Comparison of ENCODE assay signal across 8 cellular contexts in the genomic region with DNA sequence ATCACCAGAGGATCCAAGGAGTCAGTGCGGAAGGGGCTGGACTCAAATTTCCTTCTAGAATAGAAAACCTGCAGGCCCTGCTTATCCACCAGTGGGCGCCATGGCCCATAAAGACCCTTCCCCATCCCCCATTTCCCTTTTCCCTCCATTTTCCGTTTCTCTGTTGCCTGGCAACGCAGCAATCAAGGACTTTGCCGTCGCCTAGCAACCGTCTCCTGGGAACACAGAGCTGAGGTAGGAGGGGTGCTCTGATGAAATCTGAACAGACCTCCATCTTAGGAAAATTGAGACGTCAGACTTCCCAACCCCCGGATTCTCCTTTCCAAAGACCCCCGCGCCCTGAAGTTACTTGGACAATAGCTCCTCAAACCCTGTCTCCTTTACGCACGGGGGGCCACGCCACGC. TPM values are rescaled to one million over a fixed set of nuclear protein-coding genes. Genes with fewer than 3 reads are reported as not detected.
DNase-seq lines count a peak whose midpoint lies in the region; ATAC-seq and TF ChIP-seq lines count a peak whose summit lies in the region.

No MANE protein-coding gene starts in this region.

- DNase-seq in DMS79 treated with DMSO at 0.1 percent for 48 hours (lab: John Stamatoyannopoulos, UW) (peak; percentile 99), HL-60 (ENCODE audit: low read depth in 1 of 2, low spot score in 1 of 2) (peak in 1 of 2 experiments; percentile 27), NCI-H748 treated with DMSO at 0.1 percent for 48 hours (lab: John Stamatoyannopoulos, UW) (peak; percentile 99), head of caudate nucleus (peak; percentile 68 to 96 (median 85)), omental fat pad (ENCODE audit: low spot score) (peak; percentile 51)

- no peaks in the 10 kb centered on the region for H3K36me3 Mint-ChIP-seq in activated naive CD8-positive, alpha-beta T cell

- peak; percentile 1 for ATAC-seq in omental fat pad (ENCODE audit: low FRiP score)
- no peak for ATAC-seq in HG02973 (IDR thresholded peaks at IDR 0.05; ENCODE audit: unreplicated experiment)
- ATAC-seq in GM19328 (IDR thresholded peaks at IDR 0.05; ENCODE audit: unreplicated experiment) = no peak

- TF ChIP-seq CTCF in HL-60 (IDR thresholded peaks at IDR 0.05; ENCODE audit: insufficient read depth, low read length) (no peak), omental fat pad (IDR thresholded peaks at IDR 0.05) (no peak)

- H3K9me3 Mint-ChIP-seq in activated naive CD8-positive, alpha-beta T cell (ENCODE audit: low read depth) = no peaks in the 10 kb centered on the region

- H3K27me3 ChIP-seq in HL-60 (ENCODE audit: insufficient read depth, poor library complexity, severe bottlenecking) = no peaks in the 10 kb centered on the region

- H3K4me3 Mint-ChIP-seq in activated naive CD8-positive, alpha-beta T cell = peak overlapping the region; percentile 89

- peaks cover 57% of the 10 kb centered on the region for H3K4me1 Mint-ChIP-seq in activated naive CD8-positive, alpha-beta T cell (ENCODE audit: low read depth)

- peak overlapping the region; percentile 91 for H3K27ac Mint-ChIP-seq in activated naive CD8-positive, alpha-beta T cell

- intact Hi-C loops in head of caudate nucleus (cut with DNase I) = no loop called here

- peak overlapping the region; percentile 37 for H3K4me3 ChIP-seq in HL-60 (replicated peaks; ENCODE audit: insufficient read depth, low read length)

- H3K27me3 Mint-ChIP-seq in activated naive CD8-positive, alpha-beta T cell = no peaks in the 10 kb centered on the region

- peak overlapping the region; percentile 68 for H3K27ac ChIP-seq in HL-60 (replicated peaks)

RNA-seq across cellular contexts. Expression of gene DLG4, which starts 5.7 kb away (rescaled TPM):
- 10 to 100 TPM in 3 of 4 donors, 1 to 10 TPM in 1; 8.7 to 12.5 (median 11.6) TPM for total RNA-seq in omental fat pad

RNA-seq across cellular contexts. Expression of gene ACADVL, which starts 5.8 kb away (rescaled TPM):
- 100 to 1,000 TPM; 677 to 996 (median 722) TPM for total RNA-seq in omental fat pad

RNA-seq across cellular contexts. Expression of gene DVL2, which starts 20.4 kb away (rescaled TPM):
- total RNA-seq in omental fat pad = 10 to 100 TPM; 22.7 to 41.6 (median 23.6) TPM

RNA-seq across cellular contexts. Expression of gene PHF23, which starts 25.4 kb away (rescaled TPM):
- 10 to 100 TPM; 22.1 to 43.8 (median 28.9) TPM for total RNA-seq in omental fat pad

RNA-seq across cellular contexts. Expression of gene GABARAP, which starts 28.4 kb away (rescaled TPM):
- total RNA-seq in omental fat pad = 100 to 1,000 TPM; 316 to 526 (median 376) TPM
